1 cellular context compared by ENCODE assay signal in genomic region chr15:57375827-57376694, GRCh38.
A peak's percentile ranks its signal among the peaks of the same experiment; 100 is the strongest.
TF ChIP-seq lines count a peak whose summit lies in the region.

Gene CGNL1, plus strand, starts transcription at chr15:57376505. Its CDS starts 61,495 bp downstream, at chr15:57438000.

TF ChIP-seq in H1, 55 proteins besides CTCF, POLR2A, EP300 and RAD21:
- peak; percentile 63; the same call in 1 of the 2 replicates for TF ChIP-seq PHF8 (conservative IDR thresholded peaks at IDR 0.05; ENCODE audit: low read depth, low read length)
- TF ChIP-seq TAF1 (IDR thresholded peaks at IDR 0.05; ENCODE audit: low read depth, low read length), result 0 out of 2 replicates have a peak, but pooled peaks have one; percentile 26
- TF ChIP-seq KDM1A (IDR thresholded peaks at IDR 0.05; ENCODE audit: borderline replicate concordance, low read length), result peak; percentile 12; the same call in 1 of the 2 replicates
- TF ChIP-seq TBP (IDR thresholded peaks at IDR 0.05; ENCODE audit: low read depth, low read length), result peak; percentile 28; the same call in 1 of the 2 replicates
- peak; percentile 89; the same call in 1 of the 2 replicates for TF ChIP-seq RBBP5 (IDR thresholded peaks at IDR 0.05; ENCODE audit: borderline replicate concordance, low read depth, low read length)
- TF ChIP-seq SIN3A (conservative IDR thresholded peaks at IDR 0.05 in 1 of 2, IDR thresholded peaks at IDR 0.05 in 1 of 2; ENCODE audit: low read depth in 1 of 2, low read length in 2 of 2), result no peak; a peak in 1 of 4 replicates
- peak; percentile 61 for TF ChIP-seq ASH2L (IDR thresholded peaks at IDR 0.05; ENCODE audit: low read length)
- no peak for TF ChIP-seq NRF1 (IDR thresholded peaks at IDR 0.05; ENCODE audit: low read depth, low read length)
